Comparison of ENCODE assay signal across 11 cellular contexts in genomic region chr7:73769481-73770001, GRCh38. TPM values are rescaled to one million over a fixed set of nuclear protein-coding genes. Genes with fewer than 3 reads are reported as not detected.
DNase-seq lines count a peak whose midpoint lies in the region; ATAC-seq and TF ChIP-seq lines count a peak whose summit lies in the region.
"Had no signal": no experiment of that assay in that cellular context is flagged by ENCODE, and none has a peak within 500 bp of the region (broad histone marks: within the 10 kb centered on the region; RNA-seq: fewer than 3 reads in every experiment).

No MANE protein-coding gene starts in this region.

- H3K9ac ChIP-seq in NT2/D1 (ENCODE audit: insufficient read length, low read depth): peak overlapping the region; percentile 36

- DNase-seq in GM20000 (ENCODE audit: low spot score) (peak; percentile 22), NT2/D1 (ENCODE audit: low read depth, low spot score) (no peak), iPS DF 6.9 (ENCODE audit: low read depth, low spot score) (no peak), prostate gland (ENCODE audit: low spot score) (no peak), SW480 (ENCODE audit: low spot score) (no peak), sciatic nerve (ENCODE audit: low spot score) (no peak), activated gamma-delta T cell (lab: John Stamatoyannopoulos, UW) (no peak)
- DNase-seq: activated CD8-positive, alpha-beta memory T cell treated with anti-CD3 and anti-CD28 coated beads, Interleukin-2, amount 50 U/mL, for 4 hours; DND-41; stimulated activated naive CD4-positive, alpha-beta T cell treated with Interleukin-2 at 50 U/mL for 16 hours had no signal

- H3K27me3 ChIP-seq in NT2/D1 (ENCODE audit: insufficient read depth, insufficient read length) (peaks cover 28% of the 10 kb centered on the region), iPS DF 6.9 (ENCODE audit: control insufficient read depth, insufficient read depth, low read length) (no peaks in the 10 kb centered on the region), prostate gland (replicated peaks; ENCODE audit: insufficient read depth) (no peaks in the 10 kb centered on the region)

- TF ChIP-seq POLR2A in prostate gland (IDR thresholded peaks at IDR 0.05): no peak

- ATAC-seq in HG03378 (IDR thresholded peaks at IDR 0.05; ENCODE audit: unreplicated experiment): no peak
- ATAC-seq in sciatic nerve: no peak

- intact Hi-C loops in prostate gland (cut with DNase I): no loop called here
- intact Hi-C loops in sciatic nerve (cut with DNase I): no loop called here

- TF ChIP-seq CTCF in GM20000 (IDR thresholded peaks at IDR 0.05; ENCODE audit: extremely low read depth, missing control alignments) (no peak), prostate gland (IDR thresholded peaks at IDR 0.05) (no peak)

- H3K27ac ChIP-seq in iPS DF 6.9 (ENCODE audit: low read length) (no peak overlapping the region), prostate gland (peak overlapping the region; percentile 78 to 80)

- no peaks in the 10 kb centered on the region for H3K36me3 ChIP-seq in NT2/D1 (ENCODE audit: insufficient read depth, insufficient read length, low read length)
- H3K36me3 ChIP-seq in iPS DF 6.9 (ENCODE audit: control insufficient read depth, insufficient read depth, low read length): no peaks in the 10 kb centered on the region; the same call in 1 of the 2 replicates
- H3K36me3 ChIP-seq in prostate gland: no peaks in the 10 kb centered on the region

- H3K4me3 ChIP-seq in NT2/D1 (ENCODE audit: insufficient read length, low read depth): peak overlapping the region; percentile 21
- peak overlapping the region; percentile 22; the same call in 1 of the 2 replicates for H3K4me3 ChIP-seq in iPS DF 6.9 (ENCODE audit: low read length)
- peak overlapping the region; percentile 34 to 42 for H3K4me3 ChIP-seq in prostate gland

- WGBS in iPS DF 6.9 (ENCODE audit: insufficient coverage, insufficient read length): no CpG with 5 or more reads among the region's 49 CpGs
- WGBS in prostate gland: 32% methylated on average over 38 of the region's 49 CpGs

- H3K9me3 ChIP-seq in NT2/D1 (ENCODE audit: insufficient read depth, low read length) (no peaks in the 10 kb centered on the region), iPS DF 6.9 (ENCODE audit: control insufficient read depth, insufficient read depth, low read length) (no peaks in the 10 kb centered on the region), prostate gland (no peaks in the 10 kb centered on the region)

- H3K4me1 ChIP-seq in NT2/D1 (ENCODE audit: insufficient read depth, insufficient read length): peaks cover 8% of the 10 kb centered on the region
- peaks cover 5% of the 10 kb centered on the region for H3K4me1 ChIP-seq in iPS DF 6.9 (ENCODE audit: control insufficient read depth, insufficient read depth, low read length)
- no peaks in the 10 kb centered on the region for H3K4me1 ChIP-seq in prostate gland (replicated peaks)

RNA-seq across cellular contexts. Expression of gene CLDN3, which starts 0.5 kb away (rescaled TPM):
- 100 to 1,000 TPM; 156 to 176 TPM for total RNA-seq in prostate gland
- not detected for total RNA-seq in sciatic nerve

RNA-seq across cellular contexts. Expression of gene ABHD11, which starts 30.9 kb away (rescaled TPM):
- 10 to 100 TPM; 55.2 to 87.8 TPM for total RNA-seq in prostate gland
- 10.7 TPM for total RNA-seq in sciatic nerve

RNA-seq across cellular contexts. Expression of gene STX1A, which starts 50.1 kb away (rescaled TPM):
- 10 to 100 TPM in 1 of 2 donors, 1 to 10 TPM in 1; 6.8 to 15.3 TPM for total RNA-seq in prostate gland
- 7.5 TPM for total RNA-seq in sciatic nerve

Comparison
In these comparisons a context has a peak if more than half of its experiments do, and no peak if none do; other contexts are left out.
1. RNA of gene CLDN3, which starts 0.5 kb away (total RNA-seq): 156 to 176 TPM in prostate gland; not detected in sciatic nerve (single experiment); every median in the first group is over 100 times any median in the second.
2. Peak in every context shown above with its lines, with median percentiles within 50 percentile points of each other: H3K4me3 ChIP-seq.